ENCODE assay signal across 13 cellular contexts in genomic region chr4:186765673-186766546, GRCh38. TPM values are rescaled to one million over a fixed set of nuclear protein-coding genes. Genes with fewer than 3 reads are reported as not detected.
DNase-seq lines count a peak whose midpoint lies in the region; ATAC-seq and TF ChIP-seq lines count a peak whose summit lies in the region.
"Had no signal": no experiment of that assay in that cellular context is flagged by ENCODE, and none has a peak within 500 bp of the region (broad histone marks: within the 10 kb centered on the region; RNA-seq: fewer than 3 reads in every experiment).

No MANE protein-coding gene starts in this region.

- no peaks in the 10 kb centered on the region for H3K9me3 Mint-ChIP-seq in type B pancreatic cell
- H3K9me3 Mint-ChIP-seq in naive thymus-derived CD8-positive, alpha-beta T cell = peaks cover 0 to 17% (median 6%) of the 10 kb centered on the region in 9 donors

- no peak for TF ChIP-seq CTCF in type B pancreatic cell (conservative IDR thresholded peaks at IDR 0.05)

- ATAC-seq in left lobe of liver (peak; percentile 99), HG02973 (IDR thresholded peaks at IDR 0.05; ENCODE audit: unreplicated experiment) (no peak)
- no peak for ATAC-seq in naive thymus-derived CD8-positive, alpha-beta T cell

- DNase-seq in NCI-H1417 (lab: John Stamatoyannopoulos, UW) = peak in 2 of 3 experiments; percentile 2 to 7
- no peak for DNase-seq in NCI-H1417 treated with DMSO at 0.1 percent for 48 hours (lab: John Stamatoyannopoulos, UW)
- peak; percentile 7 for DNase-seq in amniotic epithelial cell (ENCODE audit: low read depth)
- peak; percentile 89 for DNase-seq in left lobe of liver (ENCODE audit: low spot score)
- DNase-seq in type B pancreatic cell (ENCODE audit: extremely low spot score, unreplicated experiment) = no peak
- no peak for DNase-seq in central memory CD4-positive, alpha-beta T cell
- no peak for DNase-seq in naive thymus-derived CD8-positive, alpha-beta T cell
- DNase-seq: activated naive CD4-positive, alpha-beta T cell treated with Interleukin-2 at 50 U/mL for 16 hours; CD8-positive, alpha-beta memory T cell; testis had no signal

- H3K4me3 Mint-ChIP-seq in type B pancreatic cell = no peak overlapping the region
- H3K4me3 Mint-ChIP-seq in naive thymus-derived CD8-positive, alpha-beta T cell = no peak overlapping the region
- H3K4me3 Mint-ChIP-seq: CD8-positive, alpha-beta memory T cell; T-helper 2 cell treated with Interferon-gamma antibody and Interleukin-4, amounts not matched to agents 5 μg/mL and 100 μg/mL, for 36 hours had no signal

- no peaks in the 10 kb centered on the region for H3K27me3 Mint-ChIP-seq in type B pancreatic cell
- H3K27me3 Mint-ChIP-seq in naive thymus-derived CD8-positive, alpha-beta T cell = peaks cover 0 to 3% (median 0%) of the 10 kb centered on the region in 5 donors
- H3K27me3 Mint-ChIP-seq: CD8-positive, alpha-beta memory T cell had no signal

- POLR2A ChIA-PET in naive thymus-derived CD8-positive, alpha-beta T cell (lab: Charles Lee) = no interaction called here

- H3K4me1 Mint-ChIP-seq in type B pancreatic cell (ENCODE audit: unreplicated experiment) = peaks cover 17% of the 10 kb centered on the region
- no peaks in the 10 kb centered on the region for H3K4me1 Mint-ChIP-seq in naive thymus-derived CD8-positive, alpha-beta T cell
- H3K4me1 Mint-ChIP-seq: CD8-positive, alpha-beta memory T cell had no signal

- H3K27ac Mint-ChIP-seq in type B pancreatic cell = peak overlapping the region; percentile 59
- H3K27ac Mint-ChIP-seq in naive thymus-derived CD8-positive, alpha-beta T cell = no peak overlapping the region
- H3K27ac Mint-ChIP-seq: CD8-positive, alpha-beta memory T cell; T-helper 2 cell treated with Interferon-gamma antibody and Interleukin-4, amounts not matched to agents 5 μg/mL and 100 μg/mL, for 36 hours had no signal

- peaks cover 3% of the 10 kb centered on the region for H3K36me3 Mint-ChIP-seq in type B pancreatic cell
- H3K36me3 Mint-ChIP-seq in naive thymus-derived CD8-positive, alpha-beta T cell = peaks cover 0 to 4% (median 3%) of the 10 kb centered on the region in 3 donors

RNA-seq across cellular contexts. Expression of gene FAT1, which starts 42.3 kb away (rescaled TPM):
- total RNA-seq in left lobe of liver = 33.4 TPM
- 188 and 197 TPM in 2 replicates for total RNA-seq in type B pancreatic cell (ENCODE audit: low replicate concordance)
- total RNA-seq in naive thymus-derived CD8-positive, alpha-beta T cell = not detected
- polyA plus RNA-seq in naive thymus-derived CD8-positive, alpha-beta T cell = not detected
- total RNA-seq: activated CD8-positive, alpha-beta memory T cell treated with anti-CD3 and anti-CD28 coated beads for 36 hours; CD8-positive, alpha-beta memory T cell had no signal
- polyA plus RNA-seq: CD8-positive, alpha-beta memory T cell had no signal

Comparison
In these comparisons a context has a peak if more than half of its experiments do, and no peak if none do; other contexts are left out.
1. DNase-seq: peak in NCI-H1417 (2 of 3), amniotic epithelial cell (single experiment) and left lobe of liver (single experiment); none in NCI-H1417 treated with DMSO at 0.1 percent for 48 hours (single experiment), type B pancreatic cell (single experiment), central memory CD4-positive, alpha-beta T cell (single experiment) and naive thymus-derived CD8-positive, alpha-beta T cell (0 of 10).
2. RNA of gene FAT1, which starts 42.3 kb away (total RNA-seq): 188 to 197 TPM in type B pancreatic cell and 33.4 TPM in left lobe of liver (single experiment); not detected in naive thymus-derived CD8-positive, alpha-beta T cell; every median in the first group is over 10 times any median in the second.